Comparison of ENCODE assay signal across 11 cellular contexts in the genomic region with DNA sequence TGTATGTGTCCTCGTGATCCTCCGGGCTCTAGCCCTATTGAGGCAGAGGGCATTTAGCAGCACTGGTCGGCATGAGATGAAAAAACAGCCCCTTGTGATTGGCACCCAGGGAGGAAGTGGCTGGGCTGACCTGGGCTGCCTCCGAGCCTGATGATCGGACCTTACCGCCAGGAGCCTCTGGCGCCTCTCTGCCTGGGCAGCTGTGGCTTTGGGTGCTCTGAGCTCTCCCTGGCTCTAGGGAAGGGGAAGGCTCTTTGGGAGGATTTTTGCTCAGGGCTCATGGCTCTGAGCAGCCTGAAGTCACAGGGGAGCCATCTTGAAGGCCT. TPM values are rescaled to one million over a fixed set of nuclear protein-coding genes. Genes with fewer than 3 reads are reported as not detected.
A peak's percentile ranks its signal among the peaks of the same experiment; 100 is the strongest.
DNase-seq lines count a peak whose midpoint lies in the region; ATAC-seq and TF ChIP-seq lines count a peak whose summit lies in the region.
"Had no signal": no experiment of that assay in that cellular context is flagged by ENCODE, and none has a peak within 500 bp of the region (broad histone marks: within the 10 kb centered on the region; RNA-seq: fewer than 3 reads in every experiment).

No MANE protein-coding gene starts in this region.

- CTCF ChIA-PET in A673 (lab: Charles Lee), result no interaction called here

- peak overlapping the region; percentile 28; the same call in 1 of the 2 replicates for H3K9ac ChIP-seq in OCI-LY1 (ENCODE audit: low read length)

- POLR2A ChIA-PET in A673 (lab: Charles Lee; ENCODE audit: low non-redundant PET), result no interaction called here

- H3K36me3 Mint-ChIP-seq in neural crest cell (ENCODE audit: low read depth), result no peaks in the 10 kb centered on the region

- H3K27ac ChIP-seq in A673 (ENCODE audit: low read depth, low read length, poor library complexity, severe bottlenecking), result peak overlapping the region; percentile 54
- H3K27ac ChIP-seq in OCI-LY1 (ENCODE audit: low read depth, low read length, poor library complexity, severe bottlenecking), result peak overlapping the region; percentile 23

- TF ChIP-seq CTCF in A673 (conservative IDR thresholded peaks at IDR 0.05; ENCODE audit: low read depth, low read length), result no peak
- TF ChIP-seq CTCF in OCI-LY1 (IDR thresholded peaks at IDR 0.05; ENCODE audit: low read length), result no peak
- TF ChIP-seq CTCF in neural crest cell (conservative IDR thresholded peaks at IDR 0.05), result no peak

- H3K36me3 ChIP-seq in A673 (ENCODE audit: insufficient read depth, low read length, poor library complexity, severe bottlenecking), result no peaks in the 10 kb centered on the region
- H3K36me3 ChIP-seq in OCI-LY1 (ENCODE audit: insufficient read depth, low read length), result no peaks in the 10 kb centered on the region

- no peaks in the 10 kb centered on the region for H3K79me2 ChIP-seq in OCI-LY1 (ENCODE audit: insufficient read depth, low read length)

- peak overlapping the region; percentile 58 for H3K27ac Mint-ChIP-seq in neural crest cell (ENCODE audit: unreplicated experiment)

- DNase-seq in A673 (ENCODE audit: low spot score) (no peak), epidermal melanocyte (ENCODE audit: insufficient read length, low spot score) (peak; percentile 64), neural crest cell (ENCODE audit: low read depth, low spot score) (no peak), OCI-M1 (lab: John Stamatoyannopoulos, UW) (no peak)
- DNase-seq: activated CD4-positive, CD25-positive, alpha-beta regulatory T cell; NCI-H2171 had no signal

- no peaks in the 10 kb centered on the region for H3K9me3 Mint-ChIP-seq in neural crest cell

- H3K4me1 ChIP-seq in A673 (ENCODE audit: insufficient read depth, low read length, poor library complexity, severe bottlenecking) (peaks cover 15% of the 10 kb centered on the region), OCI-LY1 (ENCODE audit: insufficient read depth, low read length, severe bottlenecking) (peaks cover 44% of the 10 kb centered on the region)

- no TSS peak for BruUV-seq in A673 (replicated peaks; lab: Mats Ljungman, UMichigan)

- no peaks in the 10 kb centered on the region for H4K20me1 ChIP-seq in OCI-LY1 (ENCODE audit: insufficient read depth, low read length)

- H3K9me2 ChIP-seq in OCI-LY1 (ENCODE audit: low read depth, low read length), result no peaks in the 10 kb centered on the region

- ATAC-seq in GM21723 (IDR thresholded peaks at IDR 0.05; ENCODE audit: unreplicated experiment) (no peak), HG02588 (IDR thresholded peaks at IDR 0.05; ENCODE audit: unreplicated experiment) (no peak), GM21390 (IDR thresholded peaks at IDR 0.05; ENCODE audit: unreplicated experiment) (no peak)

- intact Hi-C loops in A673 (cut with micrococcal nuclease; ENCODE audit: unreplicated experiment), result no loop called here

- no peaks in the 10 kb centered on the region for H3F3A ChIP-seq in OCI-LY1 (ENCODE audit: insufficient read depth, low read length)

- H2AFZ ChIP-seq in OCI-LY1 (ENCODE audit: low read length), result peak overlapping the region; percentile 97

- H3K27me3 Mint-ChIP-seq in neural crest cell (ENCODE audit: low read depth), result peaks cover 9% of the 10 kb centered on the region

- peak overlapping the region; percentile 49; the same call in 1 of the 2 replicates for H3K4me2 ChIP-seq in OCI-LY1 (ENCODE audit: low read length)

- no peaks in the 10 kb centered on the region for H3K27me3 ChIP-seq in A673 (replicated peaks; ENCODE audit: insufficient read depth, low read depth, low read length, poor library complexity)
- no peaks in the 10 kb centered on the region; the same call in 1 of the 2 replicates for H3K27me3 ChIP-seq in OCI-LY1 (ENCODE audit: insufficient read depth, low read length)

- H3K4me1 Mint-ChIP-seq in neural crest cell, result peaks cover 54% of the 10 kb centered on the region

- no peak overlapping the region for H3K4me3 Mint-ChIP-seq in neural crest cell

- H3K9me3 ChIP-seq in A673 (ENCODE audit: low read depth, low read length, poor library complexity, severe bottlenecking), result no peaks in the 10 kb centered on the region
- H3K9me3 ChIP-seq in OCI-LY1 (ENCODE audit: low read length), result no peaks in the 10 kb centered on the region

- no peak overlapping the region for H3K4me3 ChIP-seq in A673 (ENCODE audit: low read depth, low read length, poor library complexity, severe bottlenecking)
- H3K4me3 ChIP-seq in OCI-LY1 (ENCODE audit: low read depth, low read length, poor library complexity, severe bottlenecking), result peak overlapping the region; percentile 13

RNA-seq across cellular contexts. Expression of a gene that starts 7.1 kb away (rescaled TPM):
- 0.56 and 0.61 TPM in 2 replicates for total RNA-seq in A673 (2021)
- 8.6 and 8.7 TPM in 2 replicates for total RNA-seq in neural crest cell

RNA-seq across cellular contexts. Expression of a gene that starts 9.4 kb away (rescaled TPM):
- total RNA-seq in A673 (2021) (not detected in 2 replicates), neural crest cell (0.41 and 0.75 TPM in 2 replicates)
- total RNA-seq: kidney epithelial cell had no signal

RNA-seq across cellular contexts. Expression of a gene that starts 29.2 kb away (rescaled TPM):
- total RNA-seq in A673 (2021), result 20.4 and 26.5 TPM in 2 replicates
- 2.0 and 3.6 TPM in 2 replicates for total RNA-seq in neural crest cell

RNA-seq across cellular contexts. Expression of a gene that starts 55.2 kb away (rescaled TPM):
- total RNA-seq in A673 (2021) (not detected in 2 replicates), neural crest cell (4.5 and 5.1 TPM in 2 replicates)
